In the genomic region with DNA sequence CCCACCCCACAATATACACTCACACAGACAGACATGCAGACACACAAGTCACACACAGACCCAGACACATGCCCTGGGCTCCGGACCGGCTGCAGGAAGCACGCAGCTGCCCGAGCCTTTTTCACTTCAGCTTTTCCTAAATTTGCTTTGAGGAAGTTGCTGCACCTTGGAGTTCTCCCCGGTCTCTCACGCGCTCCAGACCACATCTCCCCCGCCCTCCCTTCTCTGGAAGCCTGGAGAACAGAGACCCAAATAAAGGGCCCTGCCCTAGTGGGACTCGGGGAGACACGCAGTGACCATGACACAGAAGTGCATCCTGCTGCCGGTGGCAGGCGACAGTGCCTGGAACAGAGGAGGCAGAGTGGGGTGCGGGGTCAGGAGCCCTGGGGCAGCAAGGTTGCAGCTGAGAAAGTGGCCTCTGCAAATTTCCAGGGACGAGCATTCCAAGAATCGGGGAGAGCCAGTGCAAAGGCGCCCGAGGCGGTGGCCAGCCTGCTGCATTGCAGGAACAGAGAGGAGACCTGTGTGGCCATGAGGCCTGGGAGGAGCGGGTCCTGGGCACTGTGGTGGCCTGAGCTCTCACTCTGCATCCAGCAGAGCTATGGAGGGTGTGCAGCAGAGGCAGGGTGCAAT, we compare ENCODE assay signal across 10 cellular contexts. TPM values are rescaled to one million over a fixed set of nuclear protein-coding genes. Genes with fewer than 3 reads are reported as not detected.
DNase-seq lines count a peak whose midpoint lies in the region; ATAC-seq and TF ChIP-seq lines count a peak whose summit lies in the region.
"Had no signal": no experiment of that assay in that cellular context is flagged by ENCODE, and none has a peak within 500 bp of the region (broad histone marks: within the 10 kb centered on the region; RNA-seq: fewer than 3 reads in every experiment).

No MANE protein-coding gene starts in this region.

- H3K4me1 Mint-ChIP-seq in activated CD4-positive, alpha-beta memory T cell treated with anti-CD3 and anti-CD28 coated beads for 36 hours (ENCODE audit: low read depth): peaks cover 6% of the 10 kb centered on the region

- H3K4me3 Mint-ChIP-seq in activated CD4-positive, alpha-beta memory T cell treated with anti-CD3 and anti-CD28 coated beads for 36 hours: no peak overlapping the region

- H3K9me3 ChIP-seq in Panc1 (ENCODE audit: control insufficient read depth, insufficient read depth, low read depth, low read length): no peaks in the 10 kb centered on the region
- H3K9me3 ChIP-seq in heart right ventricle: no peaks in the 10 kb centered on the region

- H3K4me1 ChIP-seq in Panc1 (ENCODE audit: control insufficient read depth, insufficient read depth, low read length) (peaks cover 51% of the 10 kb centered on the region), heart right ventricle (peaks cover 11 to 54% (median 50%) of the 10 kb centered on the region in 9 donors)

- POLR2A ChIA-PET in Panc1 (lab: Charles Lee): no interaction called here
- POLR2A ChIA-PET in activated CD4-positive, alpha-beta memory T cell treated with anti-CD3 and anti-CD28 coated beads for 36 hours (lab: Charles Lee): no interaction called here

- in situ Hi-C loops in Panc1 (cut with HindIII; ENCODE audit: low pct_unique_long_range_greater_than_20kb, low sequenced_read_pairs): no loop called here

- DNase-seq in EL (peak; percentile 43), Panc1 (ENCODE audit: low read depth, low spot score) (no peak), heart right ventricle (peak; percentile 36 to 58), pons (ENCODE audit: low spot score) (peak; percentile 84), COLO829 (ENCODE audit: low spot score) (no peak), T-helper 1 cell (no peak)
- DNase-seq in activated CD4-positive, alpha-beta memory T cell treated with anti-CD3 and anti-CD28 coated beads for 36 hours: no peak
- no peak for DNase-seq in activated CD4-positive, alpha-beta T cell treated with anti-CD3 and anti-CD28 coated beads, Interleukin-2, amount 50 U/mL, for 1 hour
- DNase-seq: erythroblast, NCI-H1105 treated with DMSO at 0.1 percent for 48 hours had no signal

- intact Hi-C loops in Panc1 (cut with micrococcal nuclease; ENCODE audit: unreplicated experiment) (no loop called here), heart right ventricle (cut with DNase I) (loop anchor here in 2 of 10 donors (2.0 to 10.0 kb wide), 2 partner anchors 22 to 56 kb away; a partner anchor contains a TSS)
- intact Hi-C loops in activated CD4-positive, alpha-beta memory T cell treated with anti-CD3 and anti-CD28 coated beads for 36 hours (cut with micrococcal nuclease): no loop called here

- TF ChIP-seq CTCF in Panc1 (IDR thresholded peaks at IDR 0.05) (no peak), heart right ventricle (IDR thresholded peaks at IDR 0.05) (peak in 3 of 9 donors; percentile 5 to 36 (median 31))

- no peak overlapping the region for H3K27ac Mint-ChIP-seq in activated CD4-positive, alpha-beta memory T cell treated with anti-CD3 and anti-CD28 coated beads for 36 hours

- BruUV-seq in Panc1 (replicated peaks; lab: Mats Ljungman, UMichigan): no TSS peak

- 13 to 19% methylated on average over 19 of the region's 19 CpGs for WGBS in heart right ventricle, 2 donors

- ATAC-seq in Panc1: peak; percentile 64
- ATAC-seq in heart right ventricle: peak; percentile 52 to 79 (median 63)

- H3K27me3 Mint-ChIP-seq in activated CD4-positive, alpha-beta memory T cell treated with anti-CD3 and anti-CD28 coated beads for 36 hours: peaks cover 27% of the 10 kb centered on the region

- no peaks in the 10 kb centered on the region for H3K36me3 Mint-ChIP-seq in activated CD4-positive, alpha-beta memory T cell treated with anti-CD3 and anti-CD28 coated beads for 36 hours

- H3K36me3 ChIP-seq in Panc1 (ENCODE audit: control insufficient read depth, insufficient read depth, low read length) (no peaks in the 10 kb centered on the region), heart right ventricle (no peaks in the 10 kb centered on the region)

- peak overlapping the region; percentile 86 for H3K27ac ChIP-seq in Panc1 (ENCODE audit: low read length)
- H3K27ac ChIP-seq in heart right ventricle: peak overlapping the region; percentile 32 to 87 (median 78)

- H3K27me3 ChIP-seq in Panc1 (ENCODE audit: control insufficient read depth, insufficient read depth, low read length): no peaks in the 10 kb centered on the region
- no peaks in the 10 kb centered on the region for H3K27me3 ChIP-seq in heart right ventricle

- H3K4me3 ChIP-seq in Panc1 (ENCODE audit: low read depth in 2 of 2, low read length in 2 of 2): peak overlapping the region in 1 of 2 experiments; percentile 36; a peak in 2 of 4 replicates
- H3K4me3 ChIP-seq in heart right ventricle: peak overlapping the region in 9 of 10 donors; percentile 10 to 36 (median 16)

- CTCF ChIA-PET in Panc1 (lab: Charles Lee): interaction anchor here (0.7 kb wide), 1 partner anchor 376 kb away, joined by 10 read pairs; no protein-coding TSS in a partner anchor
- CTCF ChIA-PET in activated CD4-positive, alpha-beta memory T cell treated with anti-CD3 and anti-CD28 coated beads for 36 hours (lab: Charles Lee): interaction anchor here (1.1 to 1.8 kb wide), 2 partner anchors 16 to 130 kb away, joined by 4 to 8 read pairs; no protein-coding TSS in a partner anchor

- no peaks in the 10 kb centered on the region for H3K9me3 Mint-ChIP-seq in activated CD4-positive, alpha-beta memory T cell treated with anti-CD3 and anti-CD28 coated beads for 36 hours

RNA-seq across cellular contexts. Expression of a gene that starts 19.1 kb away (rescaled TPM):
- total RNA-seq in Panc1 (2021; ENCODE audit: unreplicated experiment) (885 TPM), heart right ventricle (100 to 1,000 TPM; 215 to 604 (median 286) TPM)
- polyA plus RNA-seq in Panc1 (2012; ENCODE audit: insufficient read length): 1,559 TPM
- 1,000 to 10,000 TPM in 1 of 2 donors, 100 to 1,000 TPM in 1; 472 to 1,621 TPM for polyA plus RNA-seq in heart right ventricle
- 1,000 to 10,000 TPM; 2,986 to 3,013 TPM for total RNA-seq in activated CD4-positive, alpha-beta memory T cell treated with anti-CD3 and anti-CD28 coated beads for 36 hours

RNA-seq across cellular contexts. Expression of a gene that starts 49.5 kb away (rescaled TPM):
- total RNA-seq in Panc1 (2021; ENCODE audit: unreplicated experiment) (17.8 TPM), heart right ventricle (10 to 100 TPM; 30.3 to 67.9 (median 41.6) TPM)
- polyA plus RNA-seq in Panc1 (2012; ENCODE audit: insufficient read length): 47.0 TPM
- polyA plus RNA-seq in heart right ventricle: 10 to 100 TPM; 29.8 to 85.8 TPM
- not detected for total RNA-seq in activated CD4-positive, alpha-beta memory T cell treated with anti-CD3 and anti-CD28 coated beads for 36 hours

RNA-seq across cellular contexts. Expression of a gene that starts 55.5 kb away (rescaled TPM):
- total RNA-seq in Panc1 (2021; ENCODE audit: unreplicated experiment): 78.0 TPM
- polyA plus RNA-seq in Panc1 (2012; ENCODE audit: insufficient read length): 109 TPM
- 10 to 100 TPM in 9 of 10 donors, 1 to 10 TPM in 1; 9.9 to 45.6 (median 18.5) TPM for total RNA-seq in heart right ventricle
- polyA plus RNA-seq in heart right ventricle: 10 to 100 TPM; 14.5 to 19.1 TPM
- total RNA-seq in activated CD4-positive, alpha-beta memory T cell treated with anti-CD3 and anti-CD28 coated beads for 36 hours: 10 to 100 TPM; 11.7 to 13.3 TPM

Comparison
In these comparisons a context has a peak if more than half of its experiments do, and no peak if none do; other contexts are left out.
1. DNase-seq: peak in EL (single experiment), heart right ventricle (2 of 2) and pons (single experiment); none in Panc1 (single experiment), COLO829 (single experiment), T-helper 1 cell (0 of 5), activated CD4-positive, alpha-beta memory T cell treated with anti-CD3 and anti-CD28 coated beads for 36 hours (single experiment) and activated CD4-positive, alpha-beta T cell treated with anti-CD3 and anti-CD28 coated beads, Interleukin-2, amount 50 U/mL, for 1 hour (single experiment).
2. RNA of a gene that starts 49.5 kb away (total RNA-seq): 30.3 to 67.9 TPM in heart right ventricle and 17.8 TPM in Panc1 (single experiment); not detected in activated CD4-positive, alpha-beta memory T cell treated with anti-CD3 and anti-CD28 coated beads for 36 hours; every median in the first group is over 10 times any median in the second.